25 cellular contexts compared by ENCODE assay signal in the genomic region with DNA sequence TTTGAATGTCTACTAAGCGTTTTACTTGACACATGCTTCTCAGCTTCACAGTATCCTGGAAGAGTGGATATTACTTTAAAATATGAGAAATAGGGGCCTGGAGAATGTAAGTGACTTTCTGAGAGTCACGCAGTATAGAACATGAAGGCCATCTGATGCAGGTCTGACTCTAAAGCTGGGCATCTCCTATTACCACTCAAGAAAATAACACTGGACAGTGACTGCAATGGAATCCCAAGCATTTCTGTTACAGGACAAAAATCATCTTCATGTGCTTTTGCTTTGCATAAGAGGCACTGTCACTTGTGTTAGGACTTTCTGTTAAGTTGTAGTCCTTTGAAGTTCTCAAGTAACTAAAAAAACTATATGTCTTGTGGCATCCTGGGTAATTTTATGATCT.
DNase-seq lines count a peak whose midpoint lies in the region; ATAC-seq, FAIRE-seq and TF ChIP-seq lines count a peak whose summit lies in the region.
"Had no signal": no experiment of that assay in that cellular context is flagged by ENCODE, and none has a peak within 500 bp of the region (broad histone marks: within the 10 kb centered on the region; RNA-seq: fewer than 3 reads in every experiment).

No MANE protein-coding gene starts in this region.

- peaks cover 46% of the 10 kb centered on the region for H3K4me1 Mint-ChIP-seq in chondrocyte (ENCODE audit: low read depth)
- H3K4me1 Mint-ChIP-seq: T-helper 17 cell had no signal

- no peaks in the 10 kb centered on the region for H3K27me3 Mint-ChIP-seq in chondrocyte (ENCODE audit: low read depth)
- H3K27me3 Mint-ChIP-seq: activated T-cell treated with anti-CD3 and anti-CD28 coated beads, Interleukin-2, amount 50 U/mL, for 24 hours; dendritic cell treated with granulocyte-macrophage colony-stimulating factor and Interleukin-4, amounts not matched to agents 40 ng/mL and 50 ng/mL, for 4 days; T-helper 17 cell had no signal

- peak overlapping the region; percentile 13 for H3K27ac Mint-ChIP-seq in chondrocyte (ENCODE audit: unreplicated experiment)
- H3K27ac Mint-ChIP-seq: activated T-cell treated with anti-CD3 and anti-CD28 coated beads, Interleukin-2, amount 50 U/mL, for 24 hours; dendritic cell treated with granulocyte-macrophage colony-stimulating factor and Interleukin-4, amounts not matched to agents 40 ng/mL and 50 ng/mL, for 4 days; T-helper 17 cell had no signal

- H3K36me3 Mint-ChIP-seq in chondrocyte (ENCODE audit: low read depth): no peaks in the 10 kb centered on the region

- FAIRE-seq in frontal cortex (lab: Jason Lieb, UNC): no peak
- FAIRE-seq: pancreas had no signal

- ATAC-seq in GM19035 (IDR thresholded peaks at IDR 0.05; ENCODE audit: unreplicated experiment): no peak
- ATAC-seq: stimulated activated naive CD8-positive, alpha-beta T cell treated with anti-CD3 and anti-CD28 coated beads, Interleukin-15, Interleukin-2, amounts not matched to agents 100 U/mL and 50 U/mL, for 24 hours; T-helper 17 cell had no signal

- DNase-seq in AG20443 (ENCODE audit: low spot score) (peak; percentile 22), LHCN-M2 (ENCODE audit: low read depth) (peak; percentile 40), chondrocyte (ENCODE audit: low spot score) (no peak), myocyte (ENCODE audit: low read depth) (peak; percentile 30), frontal cortex (ENCODE audit: low spot score in 2 of 2) (no peak), NCI-H510A (lab: John Stamatoyannopoulos, UW) (no peak)
- DNase-seq in NK-92 treated with Interleukin-12 subunit alpha and Interleukin-12 subunit beta, amount 100 ng/mL, for 24 hours (lab: John Stamatoyannopoulos, UW): no peak
- DNase-seq: activated CD4-positive, alpha-beta T cell treated with anti-CD3 and anti-CD28 coated beads for 48 hours; activated T-cell treated with anti-CD3 and anti-CD28 coated beads, Interleukin-2, amount 50 U/mL, for 24 hours; DMS 273 treated with DMSO at 0.1 percent for 48 hours; foreskin melanocyte; hippocampal formation; KBM-7; left ventricle myocardium inferior; NCI-H1417 treated with DMSO at 0.1 percent for 48 hours; NCI-H2107; NCI-H524 treated with DMSO at 0.1 percent for 48 hours; pancreas; stimulated activated CD4-positive, alpha-beta T cell treated with anti-CD3 and anti-CD28 coated beads, Interleukin-4, amount 100 ng/mL, for 4 hours; stimulated activated naive CD8-positive, alpha-beta T cell treated with anti-CD3 and anti-CD28 coated beads, Interleukin-15, Interleukin-2, amounts not matched to agents 100 U/mL and 50 U/mL, for 24 hours; T-helper 17 cell had no signal

- H3K9me3 Mint-ChIP-seq in chondrocyte (ENCODE audit: low read depth): no peaks in the 10 kb centered on the region

- H3K4me3 Mint-ChIP-seq in chondrocyte (ENCODE audit: unreplicated experiment): no peak overlapping the region
- H3K4me3 Mint-ChIP-seq: activated T-cell treated with anti-CD3 and anti-CD28 coated beads, Interleukin-2, amount 50 U/mL, for 24 hours; dendritic cell treated with granulocyte-macrophage colony-stimulating factor and Interleukin-4, amounts not matched to agents 40 ng/mL and 50 ng/mL, for 4 days; mesothelial cell of epicardium; nephron; T-helper 17 cell had no signal

- TF ChIP-seq CTCF in chondrocyte (IDR thresholded peaks at IDR 0.05): no peak

Comparison
In these comparisons a context has a peak if more than half of its experiments do, and no peak if none do; other contexts are left out.
1. DNase-seq: peak in AG20443 (single experiment), LHCN-M2 (single experiment) and myocyte (single experiment); none in chondrocyte (single experiment), frontal cortex (0 of 2), NK-92 treated with Interleukin-12 subunit alpha and Interleukin-12 subunit beta, amount 100 ng/mL, for 24 hours (single experiment) and NCI-H510A (single experiment).